Comparison of ENCODE assay signal across 10 cellular contexts in the genomic region with DNA sequence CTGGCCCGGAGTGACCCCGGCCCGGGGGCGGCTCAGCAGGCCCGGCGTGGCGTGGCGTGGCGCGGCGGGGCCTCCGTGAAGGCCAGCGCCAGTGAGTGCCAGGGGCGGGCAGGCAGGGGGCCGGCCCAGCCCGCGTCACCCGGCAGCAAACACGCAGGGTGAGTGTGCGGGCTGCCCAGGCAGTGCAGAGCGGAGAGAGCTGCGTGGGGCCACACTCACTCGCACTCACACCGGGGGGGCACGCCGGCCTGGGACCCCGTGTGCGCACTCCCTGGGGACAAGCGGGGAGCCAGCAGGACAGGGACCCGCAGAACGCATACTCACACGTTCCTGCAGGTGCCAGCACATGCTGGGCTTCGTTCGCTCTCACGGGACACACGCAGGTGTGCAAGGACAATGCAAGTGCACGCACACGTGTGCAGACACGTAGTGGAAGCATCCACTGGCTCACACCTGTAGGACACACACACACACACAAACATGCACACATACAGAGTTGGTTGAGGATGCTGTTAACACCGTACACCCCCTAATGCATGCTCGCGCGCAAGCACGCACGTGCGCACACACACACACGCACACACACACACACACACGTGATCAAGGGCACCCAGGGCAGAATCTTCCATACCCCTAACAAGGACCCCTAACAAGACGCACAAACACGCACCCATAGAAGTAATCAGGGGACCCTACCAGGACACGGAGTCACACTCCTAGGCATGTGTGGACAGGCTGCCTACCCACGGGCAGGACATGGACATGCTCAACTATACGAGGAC. TPM values are rescaled to one million over a fixed set of nuclear protein-coding genes. Genes with fewer than 3 reads are reported as not detected.
A peak's percentile ranks its signal among the peaks of the same experiment; 100 is the strongest.
DNase-seq lines count a peak whose midpoint lies in the region; ATAC-seq, FAIRE-seq and TF ChIP-seq lines count a peak whose summit lies in the region.
"Had no signal": no experiment of that assay in that cellular context is flagged by ENCODE, and none has a peak within 500 bp of the region (broad histone marks: within the 10 kb centered on the region; RNA-seq: fewer than 3 reads in every experiment).

No MANE protein-coding gene starts in this region.

- H3K4me1 ChIP-seq in A549 (0 out of 3 replicates have a peak, but pooled peaks cover 7% of the 10 kb centered on the region), right atrium auricular region (peaks cover 0 to 13% of the 10 kb centered on the region in 2 donors)
- H3K4me1 ChIP-seq: foreskin keratinocyte had no signal

- H3K9me3 ChIP-seq in A549 (no peaks in the 10 kb centered on the region), right atrium auricular region (no peaks in the 10 kb centered on the region)

- WGBS in A549 (ENCODE audit: missing lambda C conversion rate) = 87% methylated on average over 40 of the region's 53 CpGs

- TF ChIP-seq RAD21 in A549 (conservative IDR thresholded peaks at IDR 0.05 in 1 of 2, IDR thresholded peaks at IDR 0.05 in 1 of 2) = no peak

- CTCF ChIA-PET in A549 (lab: Yijun Ruan, JAX) (no interaction called here), HEK293T (lab: Yijun Ruan, JAX) (no interaction called here)

- TF ChIP-seq CTCF in A549 (IDR thresholded peaks at IDR 0.05) = no peak
- TF ChIP-seq CTCF in right atrium auricular region (IDR thresholded peaks at IDR 0.05) = no peak

- POLR2A ChIA-PET in A549 (lab: Yijun Ruan, JAX) = no interaction called here
- POLR2A ChIA-PET in HEK293T (lab: Yijun Ruan, JAX) = no interaction called here

- FAIRE-seq in A549 (lab: Jason Lieb, UNC) = no peak

- H3K36me3 ChIP-seq in right atrium auricular region = no peaks in the 10 kb centered on the region

- TF ChIP-seq POLR2A in A549 (IDR thresholded peaks at IDR 0.05; ENCODE audit: low read length) = no peak

- H3K27me3 ChIP-seq in right atrium auricular region = no peaks in the 10 kb centered on the region

- H3K4me3 ChIP-seq in A549 = no peak overlapping the region
- H3K4me3 ChIP-seq in right atrium auricular region = peak overlapping the region; percentile 38 to 49

- TF ChIP-seq EP300 in A549 (IDR thresholded peaks at IDR 0.05) = no peak

- H3K27ac ChIP-seq in A549 = no peak overlapping the region
- H3K27ac ChIP-seq in right atrium auricular region = no peak overlapping the region
- H3K27ac ChIP-seq: foreskin keratinocyte had no signal

- DNase-seq in A549 (ENCODE audit: low read depth in 1 of 2, low spot score in 1 of 2) = no peak
- DNase-seq in activated CD8-positive, alpha-beta memory T cell treated with anti-CD3 and anti-CD28 coated beads for 24 hours = peak; percentile 40
- peak; percentile 48 for DNase-seq in right atrium auricular region (ENCODE audit: low spot score)
- peak; percentile 76 for DNase-seq in posterior vena cava (ENCODE audit: low spot score)
- DNase-seq in NCI-H2196 (lab: John Stamatoyannopoulos, UW; ENCODE audit: unreplicated experiment) = no peak
- no peak for DNase-seq in HEK293T (ENCODE audit: extremely low spot score)
- DNase-seq in NOMO-1 treated with DMSO at 0.1 percent for 48 hours (lab: John Stamatoyannopoulos, UW; ENCODE audit: unreplicated experiment) = no peak
- DNase-seq: foreskin keratinocyte, NCI-H1417 treated with DMSO at 0.1 percent for 48 hours had no signal

- intact Hi-C loops in posterior vena cava (cut with DNase I) = no loop called here

- peak overlapping the region; percentile 71 for H3K4me2 ChIP-seq in A549

- ATAC-seq in A549 = no peak; a peak in 1 of 6 replicates
- no peak for ATAC-seq in HG03520 (IDR thresholded peaks at IDR 0.05; ENCODE audit: unreplicated experiment)

TF ChIP-seq in A549, 52 proteins besides CTCF, POLR2A, EP300 and RAD21:
- TF ChIP-seq, protein P1, sequence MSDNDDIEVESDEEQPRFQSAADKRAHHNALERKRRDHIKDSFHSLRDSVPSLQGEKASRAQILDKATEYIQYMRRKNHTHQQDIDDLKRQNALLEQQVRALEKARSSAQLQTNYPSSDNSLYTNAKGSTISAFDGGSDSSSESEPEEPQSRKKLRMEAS (IDR thresholded peaks at IDR 0.05) = no peak
- TF ChIP-seq ZC3H11A (IDR thresholded peaks at IDR 0.05) (no peak), POLR2AphosphoS2 (conservative IDR thresholded peaks at IDR 0.05; ENCODE audit: low read length) (no peak), JUN (IDR thresholded peaks at IDR 0.05) (no peak), JUNB (IDR thresholded peaks at IDR 0.05) (no peak), CBX8 (IDR thresholded peaks at IDR 0.05) (no peak)
- TF ChIP-seq, protein P2, sequence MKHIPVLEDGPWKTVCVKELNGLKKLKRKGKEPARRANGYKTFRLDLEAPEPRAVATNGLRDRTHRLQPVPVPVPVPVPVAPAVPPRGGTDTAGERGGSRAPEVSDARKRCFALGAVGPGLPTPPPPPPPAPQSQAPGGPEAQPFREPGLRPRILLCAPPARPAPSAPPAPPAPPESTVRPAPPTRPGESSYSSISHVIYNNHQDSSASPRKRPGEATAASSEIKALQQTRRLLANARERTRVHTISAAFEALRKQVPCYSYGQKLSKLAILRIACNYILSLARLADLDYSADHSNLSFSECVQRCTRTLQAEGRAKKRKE (CRISPR knock-in tag; IDR thresholded peaks at IDR 0.05; ENCODE audit: low read depth) = no peak
- TF ChIP-seq, protein P3, sequence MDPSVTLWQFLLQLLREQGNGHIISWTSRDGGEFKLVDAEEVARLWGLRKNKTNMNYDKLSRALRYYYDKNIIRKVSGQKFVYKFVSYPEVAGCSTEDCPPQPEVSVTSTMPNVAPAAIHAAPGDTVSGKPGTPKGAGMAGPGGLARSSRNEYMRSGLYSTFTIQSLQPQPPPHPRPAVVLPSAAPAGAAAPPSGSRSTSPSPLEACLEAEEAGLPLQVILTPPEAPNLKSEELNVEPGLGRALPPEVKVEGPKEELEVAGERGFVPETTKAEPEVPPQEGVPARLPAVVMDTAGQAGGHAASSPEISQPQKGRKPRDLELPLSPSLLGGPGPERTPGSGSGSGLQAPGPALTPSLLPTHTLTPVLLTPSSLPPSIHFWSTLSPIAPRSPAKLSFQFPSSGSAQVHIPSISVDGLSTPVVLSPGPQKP (IDR thresholded peaks at IDR 0.05; ENCODE audit: low read depth, low read length) = no peak
TF ChIP-seq in A549: peak in this region for 0.

TF ChIP-seq in HEK293T, 16 proteins besides CTCF, POLR2A, EP300 and RAD21:
- TF ChIP-seq FOXA1 (IDR thresholded peaks at IDR 0.05) = no peak
- TF ChIP-seq ARNT (IDR thresholded peaks at IDR 0.05) = no peak
- TF ChIP-seq SP1 (IDR thresholded peaks at IDR 0.05) = no peak
- TF ChIP-seq ZNF384 (IDR thresholded peaks at IDR 0.05) = no peak
- no peak for TF ChIP-seq ELF4 (IDR thresholded peaks at IDR 0.05)
- TF ChIP-seq FOXM1 (IDR thresholded peaks at IDR 0.05; ENCODE audit: borderline replicate concordance) = no peak
TF ChIP-seq in HEK293T: peak in this region for 0.

RNA-seq across cellular contexts. Expression of gene USP6, which starts 7.7 kb away (rescaled TPM):
- polyA plus RNA-seq in A549 (2011; rRNA removed) (0.01 TPM in 2 replicates), A549 (2017; fragmentation: RNase III; extraction: RNeasy Plus Mini Kit Qiagen cat#74134 plus additional on column Dnase treatment) (0.04 to 0.09 TPM (median 0.07 TPM) in 3 replicates)
- polyA plus RNA-seq in A549 (2012; cell fraction: cytosol; rRNA removed) = under 0.01 TPM in 2 replicates
- polyA plus RNA-seq in A549 (2012; cell fraction: nucleus; rRNA removed) = 0.05 and 0.06 TPM in 2 replicates
- not detected in 2 replicates for polyA minus RNA-seq in A549 (2011; rRNA and poly(A)+ RNA removed)
- total RNA-seq in right atrium auricular region (not detected), posterior vena cava (under 1 TPM in 1 of 2 donors, not detected in 1; 0.19 TPM)

RNA-seq across cellular contexts. Expression of gene ZNF232, which starts 11.9 kb away (rescaled TPM):
- 4.9 and 5.1 TPM in 2 replicates for polyA plus RNA-seq in A549 (2011; rRNA removed)
- polyA plus RNA-seq in A549 (2012; cell fraction: cytosol; rRNA removed) = 1.9 and 2.1 TPM in 2 replicates
- polyA plus RNA-seq in A549 (2012; cell fraction: nucleus; rRNA removed) = 1.1 and 1.9 TPM in 2 replicates
- polyA plus RNA-seq in A549 (2017; fragmentation: RNase III; extraction: RNeasy Plus Mini Kit Qiagen cat#74134 plus additional on column Dnase treatment) = 4.7 to 5.1 TPM (median 4.7 TPM) in 3 replicates
- polyA minus RNA-seq in A549 (2011; rRNA and poly(A)+ RNA removed) = 2.5 and 2.8 TPM in 2 replicates
- 1 to 10 TPM; 2.7 to 5.6 TPM for total RNA-seq in right atrium auricular region
- 1 to 10 TPM; 3.7 to 6.3 TPM for total RNA-seq in posterior vena cava

RNA-seq across cellular contexts. Expression of gene ZFP3, which starts 45.3 kb away (rescaled TPM):
- polyA plus RNA-seq in A549 (2011; rRNA removed) (4.1 and 4.8 TPM in 2 replicates), A549 (2017; fragmentation: RNase III; extraction: RNeasy Plus Mini Kit Qiagen cat#74134 plus additional on column Dnase treatment) (1.6 to 1.9 TPM (median 1.7 TPM) in 3 replicates)
- polyA plus RNA-seq in A549 (2012; cell fraction: cytosol; rRNA removed) = 0.58 and 0.78 TPM in 2 replicates
- 0.48 and 0.78 TPM in 2 replicates for polyA plus RNA-seq in A549 (2012; cell fraction: nucleus; rRNA removed)
- 2.6 and 3.3 TPM in 2 replicates for polyA minus RNA-seq in A549 (2011; rRNA and poly(A)+ RNA removed)
- total RNA-seq in right atrium auricular region (1 to 10 TPM; 7.2 to 7.4 TPM), posterior vena cava (1 to 10 TPM; 4.1 to 4.6 TPM)

Comparison
In these comparisons a context has a peak if more than half of its experiments do, and no peak if none do; other contexts are left out.
1. DNase-seq: peak in activated CD8-positive, alpha-beta memory T cell treated with anti-CD3 and anti-CD28 coated beads for 24 hours (single experiment), right atrium auricular region (single experiment) and posterior vena cava (single experiment); none in A549 (0 of 2), NCI-H2196 (single experiment), HEK293T (single experiment) and NOMO-1 treated with DMSO at 0.1 percent for 48 hours (single experiment).